1 cellular context compared by ENCODE assay signal in genomic region chr17:43398724-43399595, GRCh38.
TF ChIP-seq lines count a peak whose summit lies in the region.

ARL4D (plus strand) TSS chr17:43398993; CDS start chr17:43399733, 740 bp downstream.

TF ChIP-seq in HepG2, 621 proteins besides CTCF, POLR2A, EP300 and RAD21 (continued from another document and continues in another):
- TF ChIP-seq AKNA (CRISPR knock-in tag; IDR thresholded peaks at IDR 0.05; ENCODE audit: borderline replicate concordance): no peak
- TF ChIP-seq IRX3 (CRISPR knock-in tag; IDR thresholded peaks at IDR 0.05; ENCODE audit: borderline replicate concordance, low read depth): peak; percentile 79
- no peak for TF ChIP-seq ZNF740 (CRISPR knock-in tag; IDR thresholded peaks at IDR 0.05)
- TF ChIP-seq MAFG (CRISPR knock-in tag; IDR thresholded peaks at IDR 0.05): no peak
- peak; percentile 76; the same call in 1 of the 2 replicates for TF ChIP-seq ZNF678 (CRISPR knock-in tag; IDR thresholded peaks at IDR 0.05)
- peak; percentile 76; the same call in 1 of the 2 replicates for TF ChIP-seq HOXA5 (CRISPR knock-in tag; IDR thresholded peaks at IDR 0.05)
- peak; percentile 97; the same call in 1 of the 2 replicates for TF ChIP-seq MTF2 (CRISPR knock-in tag; IDR thresholded peaks at IDR 0.05; ENCODE audit: borderline replicate concordance)
- peak; percentile 95 for TF ChIP-seq MXD3 (CRISPR knock-in tag; IDR thresholded peaks at IDR 0.05)
- peak; percentile 51 for TF ChIP-seq AGO1 (IDR thresholded peaks at IDR 0.05; ENCODE audit: low read depth, low read length, poor library complexity, severe bottlenecking)
- no peak for TF ChIP-seq RFX3 (CRISPR knock-in tag; IDR thresholded peaks at IDR 0.05)
- peak; percentile 39; the same call in 1 of the 2 replicates for TF ChIP-seq HDAC2 (CRISPR knock-in tag; IDR thresholded peaks at IDR 0.05)
- 0 out of 2 replicates have a peak, but pooled peaks have one; percentile 88 for TF ChIP-seq ZBTB8A (CRISPR knock-in tag; IDR thresholded peaks at IDR 0.05; ENCODE audit: borderline replicate concordance, low read depth)
- TF ChIP-seq CREB3 (CRISPR knock-in tag; IDR thresholded peaks at IDR 0.05): no peak
- TF ChIP-seq MEIS2 (CRISPR knock-in tag; IDR thresholded peaks at IDR 0.05): peak; percentile 80
- TF ChIP-seq ZNF441 (CRISPR knock-in tag; IDR thresholded peaks at IDR 0.05; ENCODE audit: borderline replicate concordance): peak; percentile 77
- TF ChIP-seq GABPA (IDR thresholded peaks at IDR 0.05; ENCODE audit: low read depth, low read length): no peak
- no peak; the same call in 1 of the 2 replicates for TF ChIP-seq GABPA (CRISPR knock-in tag; IDR thresholded peaks at IDR 0.05; ENCODE audit: low read depth)
- peak; percentile 94; the same call in 1 of the 2 replicates for TF ChIP-seq CCDC6 (CRISPR knock-in tag; IDR thresholded peaks at IDR 0.05)
- no peak; the same call in none of the 2 replicates for TF ChIP-seq ZNF564 (CRISPR knock-in tag; IDR thresholded peaks at IDR 0.05)
- TF ChIP-seq ZFX (CRISPR knock-in tag; IDR thresholded peaks at IDR 0.05; ENCODE audit: low read depth): peak; percentile 73; the same call in 1 of the 2 replicates
- peak; percentile 30; the same call in 1 of the 2 replicates for TF ChIP-seq BCL6 (CRISPR knock-in tag; IDR thresholded peaks at IDR 0.05)
- no peak for TF ChIP-seq ZBTB49 (CRISPR knock-in tag; IDR thresholded peaks at IDR 0.05; ENCODE audit: borderline replicate concordance)
- TF ChIP-seq ZBTB26 (CRISPR knock-in tag; IDR thresholded peaks at IDR 0.05; ENCODE audit: borderline replicate concordance): peak; percentile 73
- 0 out of 2 replicates have a peak, but pooled peaks have one; percentile 92 for TF ChIP-seq ZNF251 (CRISPR knock-in tag; IDR thresholded peaks at IDR 0.05)
- peak in 1 of 2 experiments; percentile 62; a peak in 1 of 4 replicates for TF ChIP-seq REST (IDR thresholded peaks at IDR 0.05; ENCODE audit: borderline replicate concordance in 1 of 2, low read depth in 1 of 2, low read length in 2 of 2)
- TF ChIP-seq DNMT3B (CRISPR knock-in tag; conservative IDR thresholded peaks at IDR 0.05): no peak
- TF ChIP-seq AKAP8 (CRISPR knock-in tag; IDR thresholded peaks at IDR 0.05): 0 out of 2 replicates have a peak, but pooled peaks have one; percentile 73
- TF ChIP-seq ZNF256 (CRISPR knock-in tag; conservative IDR thresholded peaks at IDR 0.05): 0 out of 2 replicates have a peak, but pooled peaks have one; percentile 62
- peak; percentile 84 for TF ChIP-seq KMT2A (CRISPR knock-in tag; IDR thresholded peaks at IDR 0.05)
- no peak for TF ChIP-seq ZNF816 (CRISPR knock-in tag; IDR thresholded peaks at IDR 0.05; ENCODE audit: borderline replicate concordance)
- TF ChIP-seq SNAPC5 (CRISPR knock-in tag; IDR thresholded peaks at IDR 0.05; ENCODE audit: borderline replicate concordance): peak; percentile 92
- TF ChIP-seq KLF15 (CRISPR knock-in tag; IDR thresholded peaks at IDR 0.05; ENCODE audit: borderline replicate concordance): no peak
- peak; percentile 59; the same call in 1 of the 2 replicates for TF ChIP-seq HINFP (CRISPR knock-in tag; IDR thresholded peaks at IDR 0.05; ENCODE audit: low read depth)
- no peak for TF ChIP-seq BRD4 (CRISPR knock-in tag; IDR thresholded peaks at IDR 0.05)
- no peak for TF ChIP-seq ZNF570 (CRISPR knock-in tag; IDR thresholded peaks at IDR 0.05; ENCODE audit: borderline replicate concordance)
- no peak for TF ChIP-seq ATF3 (CRISPR knock-in tag; IDR thresholded peaks at IDR 0.05)
- no peak for TF ChIP-seq DPF2 (CRISPR knock-in tag; IDR thresholded peaks at IDR 0.05; ENCODE audit: borderline replicate concordance, low read depth)
- TF ChIP-seq ZNF3 (CRISPR knock-in tag; IDR thresholded peaks at IDR 0.05): no peak
- peak; percentile 92 for TF ChIP-seq ZHX1 (CRISPR knock-in tag; IDR thresholded peaks at IDR 0.05; ENCODE audit: low read depth)
- no peak for TF ChIP-seq JUND (CRISPR knock-in tag; IDR thresholded peaks at IDR 0.05)
